In the genomic region with DNA sequence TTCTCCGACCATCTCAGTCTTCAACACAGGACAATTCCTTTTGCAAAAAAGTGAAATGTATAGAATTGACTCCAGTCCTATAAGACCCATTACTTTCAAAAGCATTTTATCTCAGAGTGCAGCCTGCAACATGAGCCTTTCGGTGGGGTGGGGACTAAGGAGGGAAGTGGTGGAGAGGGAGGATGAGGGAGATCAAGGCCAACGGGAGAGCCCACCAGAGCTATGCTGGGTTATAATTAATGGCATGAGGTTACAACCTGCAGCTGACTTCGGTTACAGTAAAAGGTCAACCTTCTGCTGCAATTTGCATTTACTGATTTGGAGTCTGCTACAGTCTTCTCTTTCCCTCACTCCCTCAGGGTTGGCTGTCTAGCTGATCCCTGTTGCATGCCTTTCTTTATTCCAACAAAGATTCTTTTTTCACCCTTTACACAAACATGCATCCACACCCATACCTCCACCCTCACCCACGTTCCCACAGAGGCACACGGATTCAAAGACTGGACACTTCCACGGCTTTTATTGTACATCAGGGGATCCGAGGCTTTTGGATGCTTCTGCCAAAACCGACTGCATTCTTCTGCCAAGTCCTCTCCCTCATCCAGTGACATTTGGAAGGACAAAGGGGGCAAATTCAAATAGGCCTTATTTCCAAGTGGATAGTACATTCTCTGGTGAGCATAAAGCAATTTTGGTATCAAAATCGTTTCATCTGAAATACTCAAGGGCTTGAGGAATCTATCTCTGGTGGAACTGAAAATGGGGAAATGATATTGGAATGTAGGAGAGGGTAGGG, we compare ENCODE assay signal across 1 cellular context.
TF ChIP-seq lines count a peak whose summit lies in the region.

No MANE protein-coding gene starts in this region.

TF ChIP-seq in H1, 55 proteins besides CTCF, POLR2A, EP300 and RAD21:
- no peak for TF ChIP-seq PHF8 (conservative IDR thresholded peaks at IDR 0.05; ENCODE audit: low read depth, low read length)
- TF ChIP-seq GABPA (IDR thresholded peaks at IDR 0.05; ENCODE audit: borderline replicate concordance, insufficient read depth, low read length), result no peak
- no peak for TF ChIP-seq EGR1 (IDR thresholded peaks at IDR 0.05; ENCODE audit: borderline replicate concordance, low read depth, low read length)
- TF ChIP-seq SIRT6 (IDR thresholded peaks at IDR 0.05; ENCODE audit: low read length), result no peak
- no peak for TF ChIP-seq BRCA1 (IDR thresholded peaks at IDR 0.05; ENCODE audit: low read depth, low read length)
- no peak for TF ChIP-seq RBBP5 (IDR thresholded peaks at IDR 0.05; ENCODE audit: borderline replicate concordance, low read depth, low read length)
- TF ChIP-seq POLR2AphosphoS5 (IDR thresholded peaks at IDR 0.05; ENCODE audit: low read depth, low read length), result no peak
